Comparison of ENCODE assay signal across 8 cellular contexts in genomic region chr16:9053006-9053601, GRCh38. TPM values are rescaled to one million over a fixed set of nuclear protein-coding genes. Genes with fewer than 3 reads are reported as not detected.
DNase-seq lines count a peak whose midpoint lies in the region; ATAC-seq and TF ChIP-seq lines count a peak whose summit lies in the region.

No MANE protein-coding gene starts in this region.

- H3K9ac ChIP-seq in PC-3 (ENCODE audit: low read length) = no peak overlapping the region
- no peak overlapping the region for H3K9ac ChIP-seq in neuronal stem cell (ENCODE audit: low read depth, low read length, poor library complexity)

- peak overlapping the region; percentile 27 for H2AK5ac ChIP-seq in neuronal stem cell (ENCODE audit: low read depth, low read length)

- ATAC-seq in PC-3 (no peak), HG03159 (IDR thresholded peaks at IDR 0.05; ENCODE audit: unreplicated experiment) (no peak), GM18519 (IDR thresholded peaks at IDR 0.05; ENCODE audit: low FRiP score, unreplicated experiment) (no peak)

- BruUV-seq in PC-3 (replicated peaks; lab: Mats Ljungman, UMichigan) = no TSS peak

- no peaks in the 10 kb centered on the region for H4K20me1 ChIP-seq in PC-3 (ENCODE audit: low read length)

- no peak overlapping the region for H2BK120ac ChIP-seq in neuronal stem cell (ENCODE audit: low read depth, low read length)

- intact Hi-C loops in PC-3 (cut with micrococcal nuclease) = no loop called here

- H3K36me3 ChIP-seq in H7 (replicated peaks; ENCODE audit: control insufficient read depth, insufficient read depth, low read length) (no peaks in the 10 kb centered on the region), PC-3 (ENCODE audit: low read depth, low read length) (no peaks in the 10 kb centered on the region), neuronal stem cell (replicated peaks in 1 of 2; ENCODE audit: control insufficient read depth in 2 of 2, insufficient read depth in 2 of 2, low read length in 2 of 2) (no peaks in the 10 kb centered on the region)

- no peak overlapping the region for H2BK12ac ChIP-seq in neuronal stem cell (ENCODE audit: low read length)

- H3K4me1 ChIP-seq in PC-3 (ENCODE audit: insufficient read depth, low read length) (peaks cover 4% of the 10 kb centered on the region), neuronal stem cell (ENCODE audit: control insufficient read depth in 2 of 2, insufficient read depth in 1 of 2, low read depth in 1 of 2, low read length in 2 of 2) (peaks cover 2 to 3% of the 10 kb centered on the region in 2 donors)

- no peak overlapping the region for H2BK5ac ChIP-seq in neuronal stem cell (ENCODE audit: low read length)

- peak overlapping the region; percentile 42 for H3K18ac ChIP-seq in neuronal stem cell (ENCODE audit: low read length)

- H3K4me3 ChIP-seq in AG10803 (ENCODE audit: low read length) (no peak overlapping the region), H7 (ENCODE audit: insufficient read depth, low read depth, low read length) (peak overlapping the region; percentile 12), PC-3 (ENCODE audit: low read length) (no peak overlapping the region), neuronal stem cell (ENCODE audit: low read length in 2 of 2) (peak overlapping the region in 1 of 2 donors; percentile 39)

- H3F3A ChIP-seq in PC-3 (ENCODE audit: low read length, unreplicated experiment) = no peaks in the 10 kb centered on the region

- H3K27me3 ChIP-seq in H7 (ENCODE audit: control insufficient read depth, insufficient read depth, low read length) (no peaks in the 10 kb centered on the region), PC-3 (ENCODE audit: low read length) (no peaks in the 10 kb centered on the region), neuronal stem cell (ENCODE audit: control insufficient read depth in 3 of 3, insufficient read depth in 3 of 3, low read depth in 1 of 3, low read length in 3 of 3) (no peaks in the 10 kb centered on the region)

- H3K9me2 ChIP-seq in PC-3 (replicated peaks; ENCODE audit: low read length) = no peaks in the 10 kb centered on the region

- no peak overlapping the region for H3K27ac ChIP-seq in PC-3 (ENCODE audit: low read length)
- no peak overlapping the region for H3K27ac ChIP-seq in neuronal stem cell (replicated peaks; ENCODE audit: low read length)

- no peaks in the 10 kb centered on the region for H3K79me2 ChIP-seq in PC-3 (ENCODE audit: low read length)

- H3K14ac ChIP-seq in neuronal stem cell (ENCODE audit: low read length) = no peak overlapping the region

- POLR2A ChIA-PET in PC-3 (lab: Charles Lee; ENCODE audit: unreplicated experiment) = no interaction called here

- H3K79me1 ChIP-seq in neuronal stem cell (ENCODE audit: low read depth, low read length) = no peaks in the 10 kb centered on the region

- no peak overlapping the region for H3K23ac ChIP-seq in neuronal stem cell (ENCODE audit: low read depth, low read length, poor library complexity)

- no peak overlapping the region for H4K91ac ChIP-seq in neuronal stem cell (ENCODE audit: low read depth, low read length, poor library complexity)

- no CpG with 5 or more reads among the region's 9 CpGs for WGBS in neuronal stem cell (ENCODE audit: extremely low coverage in 2 of 2, insufficient read length in 2 of 2, insufficient replicate concordance in 1 of 2), 2 donors

- H3K4me2 ChIP-seq in PC-3 (ENCODE audit: low read length) (no peak overlapping the region), neuronal stem cell (ENCODE audit: insufficient read depth, low read length, poor library complexity, severe bottlenecking) (no peak overlapping the region)

- DNase-seq in AG10803 (ENCODE audit: low read depth) (peak; percentile 67), H7 (peak; percentile 89), PC-3 (peak; percentile 32), fibroblast of peridontal ligament (ENCODE audit: extremely low read depth) (peak; percentile 48), neuronal stem cell (ENCODE audit: low spot score) (peak; percentile 82), NCI-H1436 treated with DMSO at 0.1 percent for 48 hours (lab: John Stamatoyannopoulos, UW) (no peak)

- H2AFZ ChIP-seq in PC-3 (ENCODE audit: low read length) (no peak overlapping the region), neuronal stem cell (ENCODE audit: low read length) (peak overlapping the region; percentile 79)

- no peak overlapping the region for H2BK15ac ChIP-seq in neuronal stem cell (ENCODE audit: low read length)

- CTCF ChIA-PET in PC-3 (lab: Charles Lee) = no interaction called here

- no peak overlapping the region for H3K4ac ChIP-seq in neuronal stem cell (ENCODE audit: low read length)

- H3K9me3 ChIP-seq in PC-3 (ENCODE audit: low read length) (no peaks in the 10 kb centered on the region), neuronal stem cell (replicated peaks in 1 of 2; ENCODE audit: control insufficient read depth in 2 of 2, insufficient read depth in 1 of 2, low read depth in 1 of 2, low read length in 2 of 2) (no peaks in the 10 kb centered on the region)

- no peak overlapping the region for H4K8ac ChIP-seq in neuronal stem cell (ENCODE audit: low read depth, low read length)

- no peak for TF ChIP-seq CTCF in AG10803 (conservative IDR thresholded peaks at IDR 0.05; ENCODE audit: low read length)
- no peak for TF ChIP-seq CTCF in PC-3 (conservative IDR thresholded peaks at IDR 0.05; ENCODE audit: low read depth, low read length)

RNA-seq across cellular contexts. Expression of gene HAPSTR1, which starts 38.3 kb away (rescaled TPM):
- 40.3 and 44.0 TPM in 2 replicates for total RNA-seq in H7 (2014; rRNA removed; shearing (Covaris generic))
- 24.4 and 28.6 TPM in 2 replicates for total RNA-seq in PC-3 (2014; rRNA removed)
- 25.7 TPM for polyA plus RNA-seq in neuronal stem cell (2013, experiment 1 of 2)
- polyA plus RNA-seq in neuronal stem cell (2013, experiment 2 of 2) = 27.4 TPM
